ENCODE assay signal across 5 cellular contexts in genomic region chr1:117952386-117952785, GRCh38.
"Had no signal": no experiment of that assay in that cellular context is flagged by ENCODE, and none has a peak within 500 bp of the region (broad histone marks: within the 10 kb centered on the region; RNA-seq: fewer than 3 reads in every experiment).

No MANE protein-coding gene starts in this region.

- DNase-seq: GM23248, GOT3, H7, HFFc6, IMR-90 had no signal
